23 cellular contexts compared by ENCODE assay signal in genomic region chr12:128803788-128804187, GRCh38. TPM values are rescaled to one million over a fixed set of nuclear protein-coding genes. Genes with fewer than 3 reads are reported as not detected.
"Had no signal": no experiment of that assay in that cellular context is flagged by ENCODE, and none has a peak within 500 bp of the region (broad histone marks: within the 10 kb centered on the region; RNA-seq: fewer than 3 reads in every experiment).

No MANE protein-coding gene starts in this region.

- H3K4me1 ChIP-seq: right lobe of liver, vagina had no signal

- H3K9ac ChIP-seq: parathyroid adenoma had no signal

- ATAC-seq: left lobe of liver, right lobe of liver, T-cell, WTC11 had no signal

- H3K9me3 ChIP-seq: adrenal gland, ascending aorta, right lobe of liver, thoracic aorta, vagina had no signal

- H3K27me3 ChIP-seq: adrenal gland, ascending aorta, right lobe of liver, vagina had no signal

- H2AFZ ChIP-seq: parathyroid adenoma had no signal

- H3K27ac ChIP-seq: adrenal gland, ascending aorta, epithelial cell of prostate, parathyroid adenoma, right lobe of liver, thoracic aorta, vagina had no signal

- DNase-seq: activated CD4-positive, alpha-beta T cell treated with anti-CD3 and anti-CD28 coated beads, Interleukin-2, amount 50 U/mL, for 4 hours; activated CD8-positive, alpha-beta memory T cell treated with anti-CD3 and anti-CD28 coated beads for 24 hours; activated CD8-positive, alpha-beta memory T cell treated with anti-CD3 and anti-CD28 coated beads, Interleukin-2, amount 50 U/mL, for 4 hours; activated naive CD4-positive, alpha-beta T cell; activated T-cell treated with anti-CD3 and anti-CD28 coated beads, Interleukin-2, amount 50 U/mL, for 24 hours; adrenal gland; cortex of kidney; endodermal cell; mammary epithelial cell; midbrain; nucleus accumbens; right lobe of liver; stimulated activated CD4-positive, alpha-beta T cell treated with anti-CD3 and anti-CD28 coated beads, Interleukin-4, amount 100 ng/mL, for 1 hour; stimulated activated naive CD4-positive, alpha-beta T cell treated with Interleukin-2 at 50 U/mL for 16 hours; T-cell; T-helper 9 cell had no signal

- H3K4me3 ChIP-seq: adrenal gland, ascending aorta, right lobe of liver, thoracic aorta, vagina had no signal

RNA-seq across cellular contexts. Expression of gene GLT1D1, which starts 49.5 kb away (rescaled TPM):
- total RNA-seq: mammary epithelial cell had no signal
- polyA plus RNA-seq: mammary epithelial cell had no signal
